Comparison of ENCODE assay signal across 29 cellular contexts in genomic region chr12:129762436-129762835, GRCh38.
"Had no signal": no experiment of that assay in that cellular context is flagged by ENCODE, and none has a peak within 500 bp of the region (broad histone marks: within the 10 kb centered on the region; RNA-seq: fewer than 3 reads in every experiment).

No MANE protein-coding gene starts in this region.

- FAIRE-seq: kidney, TTC549 had no signal

- H3K9me3 ChIP-seq: right lobe of liver had no signal

- H3K27ac ChIP-seq: breast epithelium, esophagus muscularis mucosa, foreskin keratinocyte, heart left ventricle, left ventricle myocardium inferior, right lobe of liver, skin epidermis, upper lobe of left lung, WERI-Rb-1 had no signal

- ATAC-seq: activated CD4-positive, CD25-positive, alpha-beta regulatory T cell treated with anti-CD3 and anti-CD28 coated beads, Interleukin-2, amount 50 U/mL, for 24 hours; activated naive CD4-positive, alpha-beta T cell treated with anti-CD3 and anti-CD28 coated beads, Interleukin-2, amount 50 U/mL, for 72 hours; activated T-cell treated with anti-CD3 and anti-CD28 coated beads, Interleukin-2, amount 50 U/mL, for 72 hours; foreskin keratinocyte; heart left ventricle; natural killer cell treated with Interleukin-12 subunit alpha and Interleukin-12 subunit beta and Interleukin-15 and Interleukin-18, amount 100 ng/mL, for 72 hours; right lobe of liver; stimulated activated effector memory CD8-positive, alpha-beta T cell treated with anti-CD3 and anti-CD28 coated beads, Interleukin-12 subunit alpha, Interleukin-12 subunit beta, amount 100 ng/mL, for 72 hours; stimulated activated naive CD8-positive, alpha-beta T cell treated with anti-CD3 and anti-CD28 coated beads, Interleukin-15, amount 100 ng/mL, for 72 hours had no signal

- H3K4me1 ChIP-seq: breast epithelium, esophagus muscularis mucosa, foreskin keratinocyte, heart left ventricle, left ventricle myocardium inferior, right lobe of liver, upper lobe of left lung had no signal

- H3K4me3 ChIP-seq: breast epithelium, esophagus muscularis mucosa, heart left ventricle, left ventricle myocardium inferior, lung, right lobe of liver, skin epidermis, upper lobe of left lung had no signal

- DNase-seq: activated CD4-positive, alpha-beta memory T cell treated with anti-CD3 and anti-CD28 coated beads, Interleukin-2, amount 10 ng/mL, durations not matched to agents 7 days and 5 days; activated CD4-positive, alpha-beta T cell treated with anti-CD3 and anti-CD28 coated beads, Interleukin-2, amount 10 ng/mL, durations not matched to agents 24 days and 14 days; activated naive CD4-positive, alpha-beta T cell; activated T-cell treated with anti-CD3 and anti-CD28 coated beads, Interleukin-2, amount 50 U/mL, for 72 hours; central memory CD4-positive, alpha-beta T cell; endodermal cell; foreskin keratinocyte; heart left ventricle; hypothalamus; immature natural killer cell; kidney; left ventricle myocardium inferior; mesendoderm; right lobe of liver; stimulated activated CD4-positive, alpha-beta T cell treated with anti-CD3 and anti-CD28 coated beads, Interleukin-4, amount 100 ng/mL, for 24 hours; stimulated activated naive CD8-positive, alpha-beta T cell treated with anti-CD3 and anti-CD28 coated beads, Interleukin-15, amount 100 ng/mL, for 72 hours; substantia nigra; T-helper 1 cell; upper lobe of left lung; WERI-Rb-1 had no signal

- H3K27me3 ChIP-seq: breast epithelium, foreskin keratinocyte, heart left ventricle, right lobe of liver, upper lobe of left lung had no signal

- H3K36me3 ChIP-seq: breast epithelium, esophagus muscularis mucosa, heart left ventricle, left ventricle myocardium inferior, right lobe of liver, upper lobe of left lung, WERI-Rb-1 had no signal
